In the genomic region with DNA sequence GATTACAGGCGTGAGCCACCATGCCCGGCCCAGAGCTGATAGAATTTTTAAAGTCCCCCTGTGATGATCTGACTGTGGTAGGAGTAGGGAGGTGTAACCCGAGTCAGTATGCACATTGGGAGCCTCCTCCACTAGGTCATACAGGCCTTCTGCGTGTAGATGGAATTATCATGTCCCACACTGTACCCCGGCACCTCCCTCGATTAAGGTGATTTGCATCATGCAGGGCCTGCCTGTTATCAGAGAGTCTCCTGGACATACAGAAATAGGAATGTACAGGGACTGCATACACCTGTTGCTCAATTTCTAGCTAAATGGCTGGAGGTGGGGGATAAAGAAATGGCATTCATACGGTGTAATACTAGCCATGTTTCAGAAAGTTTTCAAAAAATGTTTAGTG, we compare ENCODE assay signal across 9 cellular contexts. TPM values are rescaled to one million over a fixed set of nuclear protein-coding genes. Genes with fewer than 3 reads are reported as not detected.
DNase-seq lines count a peak whose midpoint lies in the region; ATAC-seq and TF ChIP-seq lines count a peak whose summit lies in the region.
"Had no signal": no experiment of that assay in that cellular context is flagged by ENCODE, and none has a peak within 500 bp of the region (broad histone marks: within the 10 kb centered on the region; RNA-seq: fewer than 3 reads in every experiment).

No MANE protein-coding gene starts in this region.

- no peak for TF ChIP-seq POLR2A in heart left ventricle (IDR thresholded peaks at IDR 0.05)
- no peak for TF ChIP-seq POLR2A in body of pancreas (IDR thresholded peaks at IDR 0.05)

- DNase-seq in heart left ventricle (no peak), left ventricle myocardium superior (no peak), adipocyte (ENCODE audit: low read depth) (no peak), lower lobe of right lung (no peak), upper lobe of right lung (no peak), omental fat pad (ENCODE audit: low spot score) (no peak), body of pancreas (no peak), LoVo (ENCODE audit: low spot score) (no peak)

- intact Hi-C loops in heart left ventricle (cut with DNase I) (loop anchor here in 2 of 10 donors (2.0 kb wide), 2 partner anchors 25 to 75 kb away; partner anchors contain the start of genes ZNF8 (in 2 of the 2) and ZNF544 (in 1 of the 2)), left ventricle myocardium superior (cut with micrococcal nuclease) (no loop called here), lower lobe of right lung (cut with DNase I) (no loop called here), upper lobe of right lung (cut with DNase I) (no loop called here), body of pancreas (cut with DNase I) (no loop called here)

- H3K27me3 ChIP-seq in heart left ventricle (no peaks in the 10 kb centered on the region), adipocyte (replicated peaks; ENCODE audit: control insufficient read depth, insufficient read depth, low read length) (no peaks in the 10 kb centered on the region), lower lobe of right lung (ENCODE audit: low read depth) (no peaks in the 10 kb centered on the region), upper lobe of right lung (no peaks in the 10 kb centered on the region), body of pancreas (no peaks in the 10 kb centered on the region)
- H3K27me3 ChIP-seq: tibial nerve had no signal

- H3K4me1 ChIP-seq in heart left ventricle (peaks cover 0 to 23% (median 13%) of the 10 kb centered on the region in 12 donors), adipocyte (ENCODE audit: control insufficient read depth, insufficient read depth, low read length) (peaks cover 14% of the 10 kb centered on the region), lower lobe of right lung (peaks cover 13% of the 10 kb centered on the region), upper lobe of right lung (peaks cover 20% of the 10 kb centered on the region), body of pancreas (peaks cover 25% of the 10 kb centered on the region)

- H3K36me3 ChIP-seq in heart left ventricle = peaks cover 0 to 56% (median 41%) of the 10 kb centered on the region in 9 donors
- H3K36me3 ChIP-seq in adipocyte (ENCODE audit: control insufficient read depth, insufficient read depth, low read length, severe bottlenecking) = peaks cover 37% of the 10 kb centered on the region
- peaks cover 34% of the 10 kb centered on the region for H3K36me3 ChIP-seq in lower lobe of right lung
- H3K36me3 ChIP-seq in upper lobe of right lung = peaks cover 30% of the 10 kb centered on the region
- peaks cover 0 to 3% of the 10 kb centered on the region in 2 donors for H3K36me3 ChIP-seq in body of pancreas (replicated peaks in 1 of 2; ENCODE audit: insufficient read depth in 1 of 2, low read depth in 2 of 2)

- ATAC-seq in heart left ventricle (no peak), left ventricle myocardium superior (no peak), lower lobe of right lung (no peak), upper lobe of right lung (no peak), omental fat pad (ENCODE audit: low FRiP score) (no peak), body of pancreas (no peak)

- no peak for TF ChIP-seq CTCF in heart left ventricle (IDR thresholded peaks at IDR 0.05)
- no peak for TF ChIP-seq CTCF in lower lobe of right lung (IDR thresholded peaks at IDR 0.05)
- no peak for TF ChIP-seq CTCF in upper lobe of right lung (IDR thresholded peaks at IDR 0.05)
- TF ChIP-seq CTCF in omental fat pad (IDR thresholded peaks at IDR 0.05) = no peak
- TF ChIP-seq CTCF in body of pancreas (IDR thresholded peaks at IDR 0.05) = no peak

- H3K9me3 ChIP-seq in heart left ventricle (no peaks in the 10 kb centered on the region), adipocyte (ENCODE audit: control insufficient read depth, low read length) (no peaks in the 10 kb centered on the region), lower lobe of right lung (peaks cover 4% of the 10 kb centered on the region), upper lobe of right lung (no peaks in the 10 kb centered on the region), body of pancreas (no peaks in the 10 kb centered on the region)

- H3K27ac ChIP-seq in heart left ventricle (peak overlapping the region in 9 of 12 donors; percentile 83 to 94 (median 89)), lower lobe of right lung (peak overlapping the region; percentile 94), upper lobe of right lung (peak overlapping the region; percentile 95), body of pancreas (peak overlapping the region in 1 of 4 donors; percentile 80)

- 82 to 87% (median 85%) methylated on average over 7 of the region's 7 CpGs for WGBS in heart left ventricle, 4 donors
- 79 to 85% methylated on average over 7 of the region's 7 CpGs for WGBS in body of pancreas, 2 donors

- peak overlapping the region in 7 of 12 donors; percentile 75 to 88 (median 83) for H3K4me3 ChIP-seq in heart left ventricle
- peak overlapping the region; percentile 90 for H3K4me3 ChIP-seq in adipocyte (ENCODE audit: low read length)
- peak overlapping the region; percentile 87 for H3K4me3 ChIP-seq in lower lobe of right lung
- peak overlapping the region; percentile 91 for H3K4me3 ChIP-seq in upper lobe of right lung
- no peak overlapping the region for H3K4me3 ChIP-seq in body of pancreas

- H3K9ac ChIP-seq in adipocyte (ENCODE audit: low read length) = no peak overlapping the region

RNA-seq across cellular contexts. Expression of gene ERVK3-1, which starts 0.9 kb away (rescaled TPM):
- total RNA-seq in heart left ventricle = 10 to 100 TPM; 12.8 to 39.2 (median 20.3) TPM
- 10 to 100 TPM; 24.6 to 61.1 TPM for polyA plus RNA-seq in heart left ventricle
- 18.4 TPM for total RNA-seq in left ventricle myocardium superior
- 31.6 TPM for total RNA-seq in lower lobe of right lung
- total RNA-seq in upper lobe of right lung = 34.8 TPM
- total RNA-seq in omental fat pad = 10 to 100 TPM; 39.5 to 85.1 (median 59.2) TPM
- 10 to 100 TPM; 39.6 to 54.2 TPM for total RNA-seq in body of pancreas

RNA-seq across cellular contexts. Expression of gene ZSCAN22, which starts 22.5 kb away (rescaled TPM):
- total RNA-seq in heart left ventricle (1 to 10 TPM; 1.1 to 3.1 (median 2.0) TPM), left ventricle myocardium superior (1.5 TPM), lower lobe of right lung (3.6 TPM), upper lobe of right lung (4.0 TPM), omental fat pad (1 to 10 TPM; 2.0 to 3.7 (median 2.8) TPM), body of pancreas (1 to 10 TPM in 1 of 2 donors, under 1 TPM in 1; 0.99 to 3.1 TPM)
- 1 to 10 TPM in 1 of 2 donors, under 1 TPM in 1; 0.65 to 1.5 TPM for polyA plus RNA-seq in heart left ventricle

RNA-seq across cellular contexts. Expression of gene ZNF8, which starts 25.5 kb away (rescaled TPM):
- total RNA-seq in heart left ventricle (1 to 10 TPM; 4.0 to 7.8 (median 5.5) TPM), left ventricle myocardium superior (4.8 TPM), lower lobe of right lung (5.4 TPM), upper lobe of right lung (6.0 TPM), omental fat pad (1 to 10 TPM; 4.6 to 9.3 (median 5.9) TPM), body of pancreas (1 to 10 TPM; 3.6 to 4.6 TPM)
- 1 to 10 TPM; 2.6 to 3.3 TPM for polyA plus RNA-seq in heart left ventricle

RNA-seq across cellular contexts. Expression of gene A1BG, which starts 49.0 kb away (rescaled TPM):
- total RNA-seq in heart left ventricle = 1 to 10 TPM in 7 of 9 donors, under 1 TPM in 2; 0.23 to 6.6 (median 3.0) TPM
- 1 to 10 TPM; 4.4 to 4.6 TPM for polyA plus RNA-seq in heart left ventricle
- total RNA-seq in left ventricle myocardium superior = 5.7 TPM
- total RNA-seq in lower lobe of right lung = 14.0 TPM
- 12.7 TPM for total RNA-seq in upper lobe of right lung
- total RNA-seq in omental fat pad = 10 to 100 TPM in 3 of 4 donors, 1 to 10 TPM in 1; 8.7 to 18.4 (median 16.4) TPM
- total RNA-seq in body of pancreas = 10 to 100 TPM in 1 of 2 donors, 1 to 10 TPM in 1; 6.2 to 11.5 TPM

RNA-seq across cellular contexts. Expression of gene ZNF497, which starts 58.3 kb away (rescaled TPM):
- total RNA-seq in heart left ventricle (1 to 10 TPM in 1 of 9 donors, under 1 TPM in 8; 0.18 to 1.1 (median 0.46) TPM), left ventricle myocardium superior (0.55 TPM), lower lobe of right lung (2.5 TPM), upper lobe of right lung (1.4 TPM), omental fat pad (1 to 10 TPM in 3 of 4 donors, under 1 TPM in 1; 0.74 to 2.4 (median 1.3) TPM), body of pancreas (1 to 10 TPM; 4.6 to 4.7 TPM)
- polyA plus RNA-seq in heart left ventricle = under 1 TPM; 0.08 to 0.28 TPM

Comparison
In these comparisons a context has a peak if more than half of its experiments do, and no peak if none do; other contexts are left out.
1. H3K4me3 ChIP-seq: peak in heart left ventricle (7 of 12), adipocyte (single experiment), lower lobe of right lung (single experiment) and upper lobe of right lung (single experiment); none in body of pancreas (0 of 2).